In the genomic region with DNA sequence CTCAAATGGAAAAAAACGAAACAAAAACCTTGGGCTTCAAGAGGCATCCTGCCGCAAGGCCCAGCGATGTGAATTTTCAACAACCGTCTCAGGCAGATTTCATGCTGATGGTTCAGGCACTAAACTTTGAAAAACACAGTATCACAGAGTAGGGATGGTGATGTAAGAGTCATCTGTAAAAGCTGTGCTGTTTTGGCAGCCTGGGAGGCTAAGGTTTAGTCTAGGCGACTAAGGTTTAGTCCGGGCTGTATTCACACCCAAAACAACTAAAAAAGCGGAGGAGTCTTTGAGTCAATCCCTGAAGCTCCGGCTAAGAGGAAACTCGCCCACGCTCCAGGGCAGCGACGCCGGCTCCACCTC, we compare ENCODE assay signal across 8 cellular contexts. TPM values are rescaled to one million over a fixed set of nuclear protein-coding genes. Genes with fewer than 3 reads are reported as not detected.
DNase-seq lines count a peak whose midpoint lies in the region; ATAC-seq and TF ChIP-seq lines count a peak whose summit lies in the region.

No MANE protein-coding gene starts in this region.

- peaks cover 14 to 19% of the 10 kb centered on the region in 2 donors for H3K4me1 Mint-ChIP-seq in natural killer cell

- H3K4me3 Mint-ChIP-seq in natural killer cell = peak overlapping the region; percentile 86

- H3K27ac Mint-ChIP-seq in natural killer cell = peak overlapping the region; percentile 41 to 88

- peaks cover 10 to 18% of the 10 kb centered on the region in 2 donors for H3K27me3 Mint-ChIP-seq in natural killer cell (ENCODE audit: low read depth in 2 of 2)

- H3K36me3 Mint-ChIP-seq in natural killer cell = peaks cover under 1% of the 10 kb centered on the region

- DNase-seq in LNCaP clone FGC (ENCODE audit: low read depth) = no peak
- no peak for DNase-seq in dorsolateral prefrontal cortex
- no peak for DNase-seq in natural killer cell
- DNase-seq in SK-N-DZ (ENCODE audit: low spot score) = no peak
- no peak for DNase-seq in activated effector memory CD4-positive, alpha-beta T cell treated with Interleukin-2 at 50 U/mL for 16 hours
- no peak for DNase-seq in dedifferentiated amniotic fluid mesenchymal stem cell (ENCODE audit: extremely low spot score)

- H3K9me3 Mint-ChIP-seq in natural killer cell = no peaks in the 10 kb centered on the region

- intact Hi-C loops in dorsolateral prefrontal cortex (cut with DNase I) (no loop called here), natural killer cell (cut with micrococcal nuclease) (no loop called here)

- ATAC-seq in natural killer cell = peak in 1 of 3 donors; percentile 16
- no peak for ATAC-seq in HG03025 (IDR thresholded peaks at IDR 0.05; ENCODE audit: low FRiP score, unreplicated experiment)

- peaks cover 23% of the 10 kb centered on the region for H4K20me1 ChIP-seq in BLaER1

- H3K27me3 ChIP-seq in BLaER1 (no peaks in the 10 kb centered on the region), dorsolateral prefrontal cortex (no peaks in the 10 kb centered on the region)

- TF ChIP-seq CTCF in LNCaP clone FGC (IDR thresholded peaks at IDR 0.05; ENCODE audit: control insufficient read depth, extremely low read depth, insufficient read depth) (no peak), dorsolateral prefrontal cortex (IDR thresholded peaks at IDR 0.05 in 54 of 56, conservative IDR thresholded peaks at IDR 0.05 in 2 of 56; ENCODE audit: low read depth in 1 of 56, partially characterized antibody in 56 of 56) (no peak), natural killer cell (IDR thresholded peaks at IDR 0.05) (no peak)

- H3K4me3 ChIP-seq in BLaER1 (peak overlapping the region; percentile 85), LNCaP clone FGC (ENCODE audit: low read depth, low read length) (peak overlapping the region; percentile 80), dorsolateral prefrontal cortex (peak overlapping the region; percentile 65 to 99 (median 92))

- H3K4me1 ChIP-seq in BLaER1 = peaks cover 25% of the 10 kb centered on the region

- H3K36me3 ChIP-seq in BLaER1 = peaks cover 6% of the 10 kb centered on the region; the same call in 1 of the 2 replicates

- no peaks in the 10 kb centered on the region for H3K9me3 ChIP-seq in BLaER1

- H3K4me2 ChIP-seq in BLaER1 = peak overlapping the region; percentile 94

- H3K27ac ChIP-seq in BLaER1 = 0 out of 2 replicates have a peak overlapping the region, but pooled peaks have one; percentile 0
- peak overlapping the region; percentile 3 to 94 (median 85) for H3K27ac ChIP-seq in dorsolateral prefrontal cortex

- H3K9ac ChIP-seq in BLaER1 = peak overlapping the region; percentile 71; the same call in 1 of the 2 replicates

RNA-seq across cellular contexts. Expression of gene MINPP1, which starts 0.4 kb away (rescaled TPM):
- total RNA-seq in dorsolateral prefrontal cortex (10 to 100 TPM in 112 of 120 experiments, 1 to 10 TPM in 8; 9.4 to 17.9 (median 12.0) TPM), natural killer cell (1 to 10 TPM; 3.6 to 5.8 (median 5.4) TPM)
- 49.0 and 58.0 TPM in 2 replicates for polyA plus RNA-seq in SK-N-DZ (2014; cell fraction: cytosol; rRNA removed)
- polyA plus RNA-seq in SK-N-DZ (2014; cell fraction: nucleus; rRNA removed) = 24.8 and 27.3 TPM in 2 replicates
